Comparison of ENCODE assay signal across 13 cellular contexts in the genomic region with DNA sequence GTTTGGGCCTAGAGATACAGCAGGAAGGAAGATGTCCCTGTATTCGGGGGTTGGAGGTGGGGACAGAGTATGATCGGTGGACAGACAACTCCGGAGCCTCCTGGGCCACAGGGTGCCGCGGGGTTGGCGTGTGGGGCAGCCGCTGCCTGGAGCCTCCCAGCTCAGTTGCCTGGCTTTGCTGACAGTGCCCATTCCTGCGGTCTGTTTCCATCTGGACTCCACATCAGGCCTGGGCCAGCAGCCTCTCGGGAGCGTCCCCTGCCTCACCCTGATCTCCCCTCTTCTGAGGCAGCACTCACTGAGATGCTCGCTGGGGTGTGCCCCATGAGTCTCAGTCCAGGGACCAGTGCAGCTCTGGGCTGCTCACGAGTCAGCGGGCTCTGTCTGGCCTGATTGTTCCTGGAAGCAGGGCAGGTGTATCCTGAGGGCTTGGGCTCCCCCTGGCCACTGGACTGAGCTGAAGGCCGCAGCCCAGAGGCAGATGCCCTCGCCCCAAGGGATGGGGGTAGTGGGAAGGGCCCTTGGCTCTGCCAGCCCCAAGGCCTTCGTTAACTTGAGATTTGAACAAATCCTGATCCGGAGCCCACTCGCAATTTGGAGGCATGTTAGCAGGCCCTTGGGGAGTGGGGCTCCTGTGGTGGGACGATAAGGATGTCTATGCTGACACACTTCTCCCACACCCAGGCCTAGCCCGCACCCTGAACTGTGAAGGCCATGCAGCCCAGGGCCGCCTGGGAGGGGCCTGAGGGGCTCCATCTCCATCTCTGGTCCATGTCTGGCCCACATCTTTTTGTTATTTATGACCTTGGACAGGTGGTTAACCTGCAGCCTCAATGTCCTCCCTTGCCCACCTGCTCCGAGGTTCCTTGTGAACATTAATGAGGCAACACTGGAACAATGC. TPM values are rescaled to one million over a fixed set of nuclear protein-coding genes. Genes with fewer than 3 reads are reported as not detected.
DNase-seq lines count a peak whose midpoint lies in the region; ATAC-seq, FAIRE-seq and TF ChIP-seq lines count a peak whose summit lies in the region.
"Had no signal": no experiment of that assay in that cellular context is flagged by ENCODE, and none has a peak within 500 bp of the region (broad histone marks: within the 10 kb centered on the region; RNA-seq: fewer than 3 reads in every experiment).

No MANE protein-coding gene starts in this region.

- H3K27me3 Mint-ChIP-seq in endothelial cell (ENCODE audit: unreplicated experiment), result peaks cover 11% of the 10 kb centered on the region

- no peak for TF ChIP-seq EP300 in HepG2 (IDR thresholded peaks at IDR 0.05; ENCODE audit: low read depth in 2 of 2, low read length in 2 of 2)
- no peak for TF ChIP-seq EP300 in HepG2 (CRISPR knock-in tag; IDR thresholded peaks at IDR 0.05; ENCODE audit: borderline replicate concordance)

- no TSS peak for BruUV-seq in HepG2 (replicated peaks; lab: Mats Ljungman, UMichigan)

- no peak for TF ChIP-seq RAD21 in HepG2 (CRISPR knock-in tag; IDR thresholded peaks at IDR 0.05)

- no peak for TF ChIP-seq CTCF in RWPE1 (conservative IDR thresholded peaks at IDR 0.05; ENCODE audit: low read depth)
- no peak for TF ChIP-seq CTCF in endothelial cell (IDR thresholded peaks at IDR 0.05; ENCODE audit: unreplicated experiment)
- peak; percentile 50 for TF ChIP-seq CTCF in HepG2 (CRISPR knock-in tag; IDR thresholded peaks at IDR 0.05)
- no peak for TF ChIP-seq CTCF in brain microvascular endothelial cell (IDR thresholded peaks at IDR 0.05; ENCODE audit: low read depth, low read length, missing control alignments)

- H3K36me3 Mint-ChIP-seq in endothelial cell (ENCODE audit: low read depth, unreplicated experiment), result peaks cover 26% of the 10 kb centered on the region

- H3K79me2 ChIP-seq in HepG2 (ENCODE audit: insufficient read depth, low read length), result peaks cover 14% of the 10 kb centered on the region

- in situ Hi-C loops in HepG2 (cut with HindIII; ENCODE audit: extremely low pct_ligation_motif_present, low pct_unique_long_range_greater_than_20kb) (no loop called here), brain microvascular endothelial cell (cut with HindIII; ENCODE audit: low pct_ligation_motif_present, low sequenced_read_pairs) (no loop called here)

- H3K4me3 Mint-ChIP-seq in endothelial cell (ENCODE audit: unreplicated experiment), result peak overlapping the region; percentile 4
- H3K4me3 Mint-ChIP-seq: activated naive CD4-positive, alpha-beta T cell treated with anti-CD3 and anti-CD28 coated beads for 36 hours had no signal

- no peak for TF ChIP-seq POLR2A in HepG2 (IDR thresholded peaks at IDR 0.05; ENCODE audit: insufficient read depth in 1 of 2, low read depth in 2 of 2, low read length in 2 of 2)

- peak overlapping the region; percentile 44 for H3K9ac ChIP-seq in HepG2 (ENCODE audit: insufficient read depth, low read depth, low read length)

- no peaks in the 10 kb centered on the region for H3K9me3 Mint-ChIP-seq in endothelial cell (ENCODE audit: unreplicated experiment)
- H3K9me3 Mint-ChIP-seq: activated naive CD4-positive, alpha-beta T cell treated with anti-CD3 and anti-CD28 coated beads for 36 hours had no signal

- WGBS in HepG2 (ENCODE audit: low lambda C conversion rate), result 47% methylated on average over 15 of the region's 22 CpGs

- DNase-seq in RWPE1 (ENCODE audit: low spot score) (no peak), endothelial cell (ENCODE audit: low spot score) (no peak), HepG2 (ENCODE audit: low spot score) (no peak), substantia nigra (lab: John Stamatoyannopoulos, UW) (peak in 13 of 49 donors; percentile 32 to 71 (median 45)), brain microvascular endothelial cell (no peak)
- DNase-seq: activated naive CD4-positive, alpha-beta T cell treated with anti-CD3 and anti-CD28 coated beads for 36 hours; glutamatergic neuron; NCI-H187 treated with DMSO at 0.1 percent for 48 hours had no signal

- peak overlapping the region; percentile 90 for H3K4me2 ChIP-seq in HepG2 (ENCODE audit: low read depth, low read length)

- H3K36me3 ChIP-seq in HepG2 (replicated peaks in 1 of 2; ENCODE audit: control insufficient read depth in 1 of 2, insufficient read depth in 2 of 2, low read length in 2 of 2) (no peaks in the 10 kb centered on the region), brain microvascular endothelial cell (replicated peaks) (no peaks in the 10 kb centered on the region)

- H4K20me1 ChIP-seq in HepG2 (ENCODE audit: insufficient read depth, low read length), result peaks cover 8% of the 10 kb centered on the region; the same call in 1 of the 2 replicates

- no peak for FAIRE-seq in HepG2 (lab: Jason Lieb, UNC)
- FAIRE-seq: H54 had no signal

- POLR2A ChIA-PET in RWPE1 (lab: Yijun Ruan, JAX; ENCODE audit: low non-redundant PET), result no interaction called here
- POLR2A ChIA-PET in HepG2 (lab: Yijun Ruan, JAX), result interaction anchor here (0.9 to 1.6 kb wide), 6 partner anchors 16 to 25 kb away, joined by 3 to 5 read pairs (median 4); no protein-coding TSS in a partner anchor

- H3K27me3 ChIP-seq in HepG2 (ENCODE audit: control insufficient read depth in 1 of 2, insufficient read depth in 2 of 2, low read length in 2 of 2) (no peaks in the 10 kb centered on the region), brain microvascular endothelial cell (replicated peaks) (no peaks in the 10 kb centered on the region)

- H3K4me3 ChIP-seq in HepG2 (replicated peaks in 1 of 3; ENCODE audit: insufficient read depth in 1 of 3, low read depth in 2 of 3, low read length in 3 of 3) (peak overlapping the region; percentile 6 to 58 (median 52); a peak in 4 of 6 replicates), brain microvascular endothelial cell (ENCODE audit: low read depth, low read length) (no peak overlapping the region)
- H3K4me3 ChIP-seq: psoas muscle had no signal

- H3K27ac ChIP-seq in RWPE1 (peak overlapping the region; percentile 89), HepG2 (ENCODE audit: extremely low read length, insufficient read depth, low read length) (peak overlapping the region; percentile 37), substantia nigra (ENCODE audit: low read depth, low read length, poor library complexity, severe bottlenecking) (peak overlapping the region; percentile 99), brain microvascular endothelial cell (no peak overlapping the region)

- intact Hi-C loops in HepG2 (cut with micrococcal nuclease; ENCODE audit: unreplicated experiment), result loop anchor here (5.0 kb wide), 1 partner anchor 45 kb away; no protein-coding TSS in a partner anchor

- CTCF ChIA-PET in RWPE1 (lab: Yijun Ruan, JAX) (interaction anchor here (1.9 kb wide), 1 partner anchor 18 kb away, joined by 6 read pairs; no protein-coding TSS in a partner anchor), HepG2 (lab: Yijun Ruan, JAX; ENCODE audit: low intra/inter-chr PET ratio, low total read pairs) (no interaction called here)

- no peak overlapping the region for H3K27ac Mint-ChIP-seq in endothelial cell (ENCODE audit: unreplicated experiment)
- H3K27ac Mint-ChIP-seq: activated naive CD4-positive, alpha-beta T cell treated with anti-CD3 and anti-CD28 coated beads for 36 hours had no signal

- ATAC-seq in HepG2 (peak; percentile 61), HG03439 (IDR thresholded peaks at IDR 0.05; ENCODE audit: unreplicated experiment) (no peak), HG03097 (IDR thresholded peaks at IDR 0.05; ENCODE audit: low FRiP score, unreplicated experiment) (no peak), HG02938 (IDR thresholded peaks at IDR 0.05; ENCODE audit: unreplicated experiment) (no peak)

- no peaks in the 10 kb centered on the region for H3K9me3 ChIP-seq in HepG2 (ENCODE audit: low read length)
- H3K9me3 ChIP-seq: psoas muscle had no signal

- no peak overlapping the region for H2AFZ ChIP-seq in HepG2 (ENCODE audit: low read length)

- peaks cover 71% of the 10 kb centered on the region for H3K4me1 ChIP-seq in HepG2 (ENCODE audit: insufficient read depth, low read length)

- peaks cover 28% of the 10 kb centered on the region for H3K4me1 Mint-ChIP-seq in endothelial cell (ENCODE audit: unreplicated experiment)

RNA-seq across cellular contexts. Expression of a gene that starts 7.5 kb away (rescaled TPM):
- 117 TPM for total RNA-seq in endothelial cell (ENCODE audit: unreplicated experiment)
- total RNA-seq in HepG2 (2016; rRNA removed; fragmentation: Illumina TruSeq; extraction: Trizol), result 8.2 and 18.4 TPM in 2 replicates
- total RNA-seq in HepG2 (2016; cell fraction: cytosol; rRNA removed; fragmentation: Illumina TruSeq; extraction: Trizol; ENCODE audit: low read depth), result 2.2 and 2.5 TPM in 2 replicates
- total RNA-seq in HepG2 (2016; cell fraction: insoluble cytoplasmic fraction; rRNA removed; fragmentation: Illumina TruSeq; extraction: Trizol), result 6.5 and 17.6 TPM in 2 replicates
- total RNA-seq in HepG2 (2016; cell fraction: membrane; rRNA removed; fragmentation: Illumina TruSeq; extraction: Trizol), result 4.3 and 5.1 TPM in 2 replicates
- 19.5 and 20.1 TPM in 2 replicates for total RNA-seq in HepG2 (2016; cell fraction: nucleus; rRNA removed; fragmentation: Illumina TruSeq; extraction: Trizol)
- polyA plus RNA-seq in HepG2 (2011; rRNA removed), result 25.5 and 36.0 TPM in 2 replicates
- 5.2 and 9.3 TPM in 2 replicates for polyA plus RNA-seq in HepG2 (2011; cell fraction: cytosol; rRNA removed)
- polyA plus RNA-seq in HepG2 (2011; cell fraction: nucleus; rRNA removed), result 174 and 222 TPM in 2 replicates
- polyA plus RNA-seq in HepG2 (2012), result 10.1 and 13.1 TPM in 2 replicates
- 0.78 and 1.1 TPM in 2 replicates for polyA plus RNA-seq in HepG2 (2016; cell fraction: cytosol; fragmentation: Illumina TruSeq; extraction: Trizol; ENCODE audit: low read depth)
- polyA plus RNA-seq in HepG2 (2016; cell fraction: insoluble cytoplasmic fraction; fragmentation: Illumina TruSeq; extraction: Trizol; ENCODE audit: low read depth), result 6.1 and 6.5 TPM in 2 replicates
- 2.0 and 2.2 TPM in 2 replicates for polyA plus RNA-seq in HepG2 (2016; cell fraction: membrane; fragmentation: Illumina TruSeq; extraction: Trizol; ENCODE audit: low read depth)
- 42.8 and 47.4 TPM in 2 replicates for polyA plus RNA-seq in HepG2 (2016; cell fraction: nucleus; fragmentation: Illumina TruSeq; extraction: Trizol; ENCODE audit: insufficient read depth, low read depth)
- 51.3 and 57.2 TPM in 2 replicates for polyA minus RNA-seq in HepG2 (2011; rRNA and poly(A)+ RNA removed; ENCODE audit: low replicate concordance)
- polyA minus RNA-seq in HepG2 (2011; cell fraction: cytosol; rRNA and poly(A)+ RNA removed), result 5.3 and 6.5 TPM in 2 replicates
- 28.3 and 30.6 TPM in 2 replicates for polyA minus RNA-seq in HepG2 (2011; cell fraction: nucleus; rRNA and poly(A)+ RNA removed)

RNA-seq across cellular contexts. Expression of a gene that starts 53.2 kb away (rescaled TPM):
- total RNA-seq in endothelial cell (ENCODE audit: unreplicated experiment) (13.8 TPM), HepG2 (2016; rRNA removed; fragmentation: Illumina TruSeq; extraction: Trizol) (5.3 TPM in 2 replicates)
- total RNA-seq in HepG2 (2016; cell fraction: cytosol; rRNA removed; fragmentation: Illumina TruSeq; extraction: Trizol; ENCODE audit: low read depth), result 1.5 and 1.6 TPM in 2 replicates
- total RNA-seq in HepG2 (2016; cell fraction: insoluble cytoplasmic fraction; rRNA removed; fragmentation: Illumina TruSeq; extraction: Trizol), result 4.0 and 5.3 TPM in 2 replicates
- total RNA-seq in HepG2 (2016; cell fraction: membrane; rRNA removed; fragmentation: Illumina TruSeq; extraction: Trizol), result 5.1 and 5.2 TPM in 2 replicates
- 3.6 and 4.5 TPM in 2 replicates for total RNA-seq in HepG2 (2016; cell fraction: nucleus; rRNA removed; fragmentation: Illumina TruSeq; extraction: Trizol)
- polyA plus RNA-seq in HepG2 (2011; rRNA removed), result 4.6 and 4.8 TPM in 2 replicates
- 7.4 and 7.7 TPM in 2 replicates for polyA plus RNA-seq in HepG2 (2011; cell fraction: cytosol; rRNA removed)
- 7.8 and 10.1 TPM in 2 replicates for polyA plus RNA-seq in HepG2 (2011; cell fraction: nucleus; rRNA removed)
- polyA plus RNA-seq in HepG2 (2012), result 4.7 and 5.8 TPM in 2 replicates
- polyA plus RNA-seq in HepG2 (2016; cell fraction: cytosol; fragmentation: Illumina TruSeq; extraction: Trizol; ENCODE audit: low read depth), result 1.9 and 2.0 TPM in 2 replicates
- polyA plus RNA-seq in HepG2 (2016; cell fraction: insoluble cytoplasmic fraction; fragmentation: Illumina TruSeq; extraction: Trizol; ENCODE audit: low read depth), result 6.9 and 8.5 TPM in 2 replicates
- polyA plus RNA-seq in HepG2 (2016; cell fraction: membrane; fragmentation: Illumina TruSeq; extraction: Trizol; ENCODE audit: low read depth), result 4.4 and 4.6 TPM in 2 replicates
- 8.1 and 10.3 TPM in 2 replicates for polyA plus RNA-seq in HepG2 (2016; cell fraction: nucleus; fragmentation: Illumina TruSeq; extraction: Trizol; ENCODE audit: insufficient read depth, low read depth)
- 7.0 and 9.7 TPM in 2 replicates for polyA minus RNA-seq in HepG2 (2011; rRNA and poly(A)+ RNA removed; ENCODE audit: low replicate concordance)
- polyA minus RNA-seq in HepG2 (2011; cell fraction: cytosol; rRNA and poly(A)+ RNA removed), result 6.2 and 6.3 TPM in 2 replicates
- polyA minus RNA-seq in HepG2 (2011; cell fraction: nucleus; rRNA and poly(A)+ RNA removed), result 8.0 and 8.7 TPM in 2 replicates
